ENCODE assay signal across 1 cellular context in the genomic region with DNA sequence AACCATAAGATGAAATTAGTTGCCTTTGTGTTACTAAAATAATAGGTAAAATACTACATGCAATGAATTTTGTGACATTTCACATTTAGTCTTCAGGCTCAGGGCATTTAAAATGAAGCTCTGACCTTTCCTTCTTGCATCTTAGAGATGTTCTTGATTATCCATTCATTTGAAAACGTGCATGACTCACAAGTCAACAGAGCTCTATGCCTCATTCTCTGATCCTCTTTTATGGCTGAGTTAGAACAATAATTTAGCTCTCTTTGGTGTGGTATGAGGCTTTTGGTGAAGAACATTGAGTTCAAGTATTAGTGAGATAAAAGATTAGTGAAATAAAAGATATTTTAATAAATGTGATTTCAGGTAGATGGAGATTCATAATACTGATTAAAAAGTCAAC.
TF ChIP-seq lines count a peak whose summit lies in the region.

No MANE protein-coding gene starts in this region.

TF ChIP-seq in GM23338, 12 proteins besides CTCF, POLR2A, EP300 and RAD21:
- TF ChIP-seq, protein P1, sequence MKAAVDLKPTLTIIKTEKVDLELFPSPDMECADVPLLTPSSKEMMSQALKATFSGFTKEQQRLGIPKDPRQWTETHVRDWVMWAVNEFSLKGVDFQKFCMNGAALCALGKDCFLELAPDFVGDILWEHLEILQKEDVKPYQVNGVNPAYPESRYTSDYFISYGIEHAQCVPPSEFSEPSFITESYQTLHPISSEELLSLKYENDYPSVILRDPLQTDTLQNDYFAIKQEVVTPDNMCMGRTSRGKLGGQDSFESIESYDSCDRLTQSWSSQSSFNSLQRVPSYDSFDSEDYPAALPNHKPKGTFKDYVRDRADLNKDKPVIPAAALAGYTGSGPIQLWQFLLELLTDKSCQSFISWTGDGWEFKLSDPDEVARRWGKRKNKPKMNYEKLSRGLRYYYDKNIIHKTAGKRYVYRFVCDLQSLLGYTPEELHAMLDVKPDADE (IDR thresholded peaks at IDR 0.05): no peak
- TF ChIP-seq, protein P2, sequence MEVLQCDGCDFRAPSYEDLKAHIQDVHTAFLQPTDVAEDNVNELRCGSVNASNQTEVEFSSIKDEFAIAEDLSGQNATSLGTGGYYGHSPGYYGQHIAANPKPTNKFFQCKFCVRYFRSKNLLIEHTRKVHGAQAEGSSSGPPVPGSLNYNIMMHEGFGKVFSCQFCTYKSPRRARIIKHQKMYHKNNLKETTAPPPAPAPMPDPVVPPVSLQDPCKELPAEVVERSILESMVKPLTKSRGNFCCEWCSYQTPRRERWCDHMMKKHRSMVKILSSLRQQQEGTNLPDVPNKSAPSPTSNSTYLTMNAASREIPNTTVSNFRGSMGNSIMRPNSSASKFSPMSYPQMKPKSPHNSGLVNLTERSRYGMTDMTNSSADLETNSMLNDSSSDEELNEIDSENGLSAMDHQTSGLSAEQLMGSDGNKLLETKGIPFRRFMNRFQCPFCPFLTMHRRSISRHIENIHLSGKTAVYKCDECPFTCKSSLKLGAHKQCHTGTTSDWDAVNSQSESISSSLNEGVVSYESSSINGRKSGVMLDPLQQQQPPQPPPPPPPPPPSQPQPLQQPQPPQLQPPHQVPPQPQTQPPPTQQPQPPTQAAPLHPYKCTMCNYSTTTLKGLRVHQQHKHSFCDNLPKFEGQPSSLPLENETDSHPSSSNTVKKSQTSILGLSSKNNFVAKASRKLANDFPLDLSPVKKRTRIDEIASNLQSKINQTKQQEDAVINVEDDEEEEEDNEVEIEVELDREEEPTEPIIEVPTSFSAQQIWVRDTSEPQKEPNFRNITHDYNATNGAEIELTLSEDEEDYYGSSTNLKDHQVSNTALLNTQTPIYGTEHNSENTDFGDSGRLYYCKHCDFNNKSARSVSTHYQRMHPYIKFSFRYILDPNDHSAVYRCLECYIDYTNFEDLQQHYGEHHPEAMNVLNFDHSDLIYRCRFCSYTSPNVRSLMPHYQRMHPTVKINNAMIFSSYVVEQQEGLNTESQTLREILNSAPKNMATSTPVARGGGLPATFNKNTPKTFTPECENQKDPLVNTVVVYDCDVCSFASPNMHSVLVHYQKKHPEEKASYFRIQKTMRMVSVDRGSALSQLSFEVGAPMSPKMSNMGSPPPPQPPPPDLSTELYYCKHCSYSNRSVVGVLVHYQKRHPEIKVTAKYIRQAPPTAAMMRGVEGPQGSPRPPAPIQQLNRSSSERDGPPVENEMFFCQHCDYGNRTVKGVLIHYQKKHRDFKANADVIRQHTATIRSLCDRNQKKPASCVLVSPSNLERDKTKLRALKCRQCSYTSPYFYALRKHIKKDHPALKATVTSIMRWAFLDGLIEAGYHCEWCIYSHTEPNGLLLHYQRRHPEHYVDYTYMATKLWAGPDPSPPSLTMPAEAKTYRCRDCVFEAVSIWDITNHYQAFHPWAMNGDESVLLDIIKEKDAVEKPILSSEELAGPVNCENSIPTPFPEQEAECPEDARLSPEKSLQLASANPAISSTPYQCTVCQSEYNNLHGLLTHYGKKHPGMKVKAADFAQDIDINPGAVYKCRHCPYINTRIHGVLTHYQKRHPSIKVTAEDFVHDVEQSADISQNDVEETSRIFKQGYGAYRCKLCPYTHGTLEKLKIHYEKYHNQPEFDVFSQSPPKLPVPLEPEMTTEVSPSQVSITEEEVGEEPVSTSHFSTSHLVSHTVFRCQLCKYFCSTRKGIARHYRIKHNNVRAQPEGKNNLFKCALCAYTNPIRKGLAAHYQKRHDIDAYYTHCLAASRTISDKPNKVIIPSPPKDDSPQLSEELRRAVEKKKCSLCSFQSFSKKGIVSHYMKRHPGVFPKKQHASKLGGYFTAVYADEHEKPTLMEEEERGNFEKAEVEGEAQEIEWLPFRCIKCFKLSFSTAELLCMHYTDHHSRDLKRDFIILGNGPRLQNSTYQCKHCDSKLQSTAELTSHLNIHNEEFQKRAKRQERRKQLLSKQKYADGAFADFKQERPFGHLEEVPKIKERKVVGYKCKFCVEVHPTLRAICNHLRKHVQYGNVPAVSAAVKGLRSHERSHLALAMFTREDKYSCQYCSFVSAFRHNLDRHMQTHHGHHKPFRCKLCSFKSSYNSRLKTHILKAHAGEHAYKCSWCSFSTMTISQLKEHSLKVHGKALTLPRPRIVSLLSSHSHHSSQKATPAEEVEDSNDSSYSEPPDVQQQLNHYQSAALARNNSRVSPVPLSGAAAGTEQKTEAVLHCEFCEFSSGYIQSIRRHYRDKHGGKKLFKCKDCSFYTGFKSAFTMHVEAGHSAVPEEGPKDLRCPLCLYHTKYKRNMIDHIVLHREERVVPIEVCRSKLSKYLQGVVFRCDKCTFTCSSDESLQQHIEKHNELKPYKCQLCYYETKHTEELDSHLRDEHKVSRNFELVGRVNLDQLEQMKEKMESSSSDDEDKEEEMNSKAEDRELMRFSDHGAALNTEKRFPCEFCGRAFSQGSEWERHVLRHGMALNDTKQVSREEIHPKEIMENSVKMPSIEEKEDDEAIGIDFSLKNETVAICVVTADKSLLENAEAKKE (CRISPR knock-in tag; IDR thresholded peaks at IDR 0.05): no peak
- TF ChIP-seq EZH2phosphoT487 (IDR thresholded peaks at IDR 0.05; ENCODE audit: unreplicated experiment): no peak
- no peak for TF ChIP-seq EZH2 (IDR thresholded peaks at IDR 0.05; ENCODE audit: low read depth, unreplicated experiment)
- TF ChIP-seq CREB1 (CRISPR knock-in tag; IDR thresholded peaks at IDR 0.05; ENCODE audit: low read depth): no peak
- no peak for TF ChIP-seq ZNF114 (CRISPR knock-in tag; IDR thresholded peaks at IDR 0.05)
- no peak for TF ChIP-seq JUNB (IDR thresholded peaks at IDR 0.05; ENCODE audit: unreplicated experiment)
- no peak for TF ChIP-seq ZNF331 (CRISPR knock-in tag; IDR thresholded peaks at IDR 0.05; ENCODE audit: low read depth)
- TF ChIP-seq, protein P3, sequence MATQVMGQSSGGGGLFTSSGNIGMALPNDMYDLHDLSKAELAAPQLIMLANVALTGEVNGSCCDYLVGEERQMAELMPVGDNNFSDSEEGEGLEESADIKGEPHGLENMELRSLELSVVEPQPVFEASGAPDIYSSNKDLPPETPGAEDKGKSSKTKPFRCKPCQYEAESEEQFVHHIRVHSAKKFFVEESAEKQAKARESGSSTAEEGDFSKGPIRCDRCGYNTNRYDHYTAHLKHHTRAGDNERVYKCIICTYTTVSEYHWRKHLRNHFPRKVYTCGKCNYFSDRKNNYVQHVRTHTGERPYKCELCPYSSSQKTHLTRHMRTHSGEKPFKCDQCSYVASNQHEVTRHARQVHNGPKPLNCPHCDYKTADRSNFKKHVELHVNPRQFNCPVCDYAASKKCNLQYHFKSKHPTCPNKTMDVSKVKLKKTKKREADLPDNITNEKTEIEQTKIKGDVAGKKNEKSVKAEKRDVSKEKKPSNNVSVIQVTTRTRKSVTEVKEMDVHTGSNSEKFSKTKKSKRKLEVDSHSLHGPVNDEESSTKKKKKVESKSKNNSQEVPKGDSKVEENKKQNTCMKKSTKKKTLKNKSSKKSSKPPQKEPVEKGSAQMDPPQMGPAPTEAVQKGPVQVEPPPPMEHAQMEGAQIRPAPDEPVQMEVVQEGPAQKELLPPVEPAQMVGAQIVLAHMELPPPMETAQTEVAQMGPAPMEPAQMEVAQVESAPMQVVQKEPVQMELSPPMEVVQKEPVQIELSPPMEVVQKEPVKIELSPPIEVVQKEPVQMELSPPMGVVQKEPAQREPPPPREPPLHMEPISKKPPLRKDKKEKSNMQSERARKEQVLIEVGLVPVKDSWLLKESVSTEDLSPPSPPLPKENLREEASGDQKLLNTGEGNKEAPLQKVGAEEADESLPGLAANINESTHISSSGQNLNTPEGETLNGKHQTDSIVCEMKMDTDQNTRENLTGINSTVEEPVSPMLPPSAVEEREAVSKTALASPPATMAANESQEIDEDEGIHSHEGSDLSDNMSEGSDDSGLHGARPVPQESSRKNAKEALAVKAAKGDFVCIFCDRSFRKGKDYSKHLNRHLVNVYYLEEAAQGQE (IDR thresholded peaks at IDR 0.05; ENCODE audit: unreplicated experiment): no peak
